ENCODE assay signal across 1 cellular context in the genomic region with DNA sequence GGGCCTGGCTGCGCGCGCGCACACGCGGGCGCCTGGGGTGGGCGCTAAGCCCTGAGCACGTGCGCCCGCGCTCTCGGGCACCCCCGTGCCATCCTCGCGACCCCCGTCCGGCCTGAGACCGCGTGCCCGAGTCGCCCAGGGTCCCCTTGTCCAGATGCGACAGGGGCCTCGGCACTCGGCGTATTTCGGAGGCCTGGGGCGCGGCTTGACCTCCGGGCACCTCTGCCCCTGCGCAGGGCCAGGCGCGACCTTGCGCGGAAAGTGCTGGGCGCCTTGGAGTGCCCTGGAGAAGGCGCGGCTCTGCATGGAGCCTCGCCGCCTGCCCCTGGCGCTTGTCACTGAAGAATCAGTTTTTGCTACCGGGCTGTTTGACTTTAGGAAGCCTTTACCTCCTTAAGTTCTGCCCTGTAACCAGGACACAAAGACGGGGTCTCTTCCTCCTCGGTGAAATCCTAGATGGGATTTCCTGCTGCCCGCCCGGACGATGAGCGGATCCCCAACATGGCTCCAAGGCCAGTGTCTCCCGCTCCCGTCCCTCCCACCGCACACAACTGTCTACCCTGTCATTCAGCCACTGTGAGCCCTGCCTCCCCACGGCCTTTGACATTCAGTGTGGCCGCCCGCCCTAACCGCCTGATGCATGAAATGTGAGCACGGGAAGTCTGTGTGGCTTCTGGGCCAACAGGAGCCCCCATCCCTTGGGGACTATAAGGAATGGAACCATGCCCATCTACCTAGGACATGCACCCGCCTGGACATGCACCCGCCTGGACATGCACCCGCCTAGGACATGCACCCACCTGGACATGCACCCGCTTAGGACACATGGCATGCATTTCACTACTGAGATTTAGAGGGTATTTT.
TF ChIP-seq lines count a peak whose summit lies in the region.

No MANE protein-coding gene starts in this region.

TF ChIP-seq in HepG2, 621 proteins besides CTCF, POLR2A, EP300 and RAD21 (continued from another document and continues in another):
- TF ChIP-seq, protein P1, sequence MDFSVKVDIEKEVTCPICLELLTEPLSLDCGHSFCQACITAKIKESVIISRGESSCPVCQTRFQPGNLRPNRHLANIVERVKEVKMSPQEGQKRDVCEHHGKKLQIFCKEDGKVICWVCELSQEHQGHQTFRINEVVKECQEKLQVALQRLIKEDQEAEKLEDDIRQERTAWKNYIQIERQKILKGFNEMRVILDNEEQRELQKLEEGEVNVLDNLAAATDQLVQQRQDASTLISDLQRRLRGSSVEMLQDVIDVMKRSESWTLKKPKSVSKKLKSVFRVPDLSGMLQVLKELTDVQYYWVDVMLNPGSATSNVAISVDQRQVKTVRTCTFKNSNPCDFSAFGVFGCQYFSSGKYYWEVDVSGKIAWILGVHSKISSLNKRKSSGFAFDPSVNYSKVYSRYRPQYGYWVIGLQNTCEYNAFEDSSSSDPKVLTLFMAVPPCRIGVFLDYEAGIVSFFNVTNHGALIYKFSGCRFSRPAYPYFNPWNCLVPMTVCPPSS (IDR thresholded peaks at IDR 0.05), result no peak
- TF ChIP-seq, protein P2, sequence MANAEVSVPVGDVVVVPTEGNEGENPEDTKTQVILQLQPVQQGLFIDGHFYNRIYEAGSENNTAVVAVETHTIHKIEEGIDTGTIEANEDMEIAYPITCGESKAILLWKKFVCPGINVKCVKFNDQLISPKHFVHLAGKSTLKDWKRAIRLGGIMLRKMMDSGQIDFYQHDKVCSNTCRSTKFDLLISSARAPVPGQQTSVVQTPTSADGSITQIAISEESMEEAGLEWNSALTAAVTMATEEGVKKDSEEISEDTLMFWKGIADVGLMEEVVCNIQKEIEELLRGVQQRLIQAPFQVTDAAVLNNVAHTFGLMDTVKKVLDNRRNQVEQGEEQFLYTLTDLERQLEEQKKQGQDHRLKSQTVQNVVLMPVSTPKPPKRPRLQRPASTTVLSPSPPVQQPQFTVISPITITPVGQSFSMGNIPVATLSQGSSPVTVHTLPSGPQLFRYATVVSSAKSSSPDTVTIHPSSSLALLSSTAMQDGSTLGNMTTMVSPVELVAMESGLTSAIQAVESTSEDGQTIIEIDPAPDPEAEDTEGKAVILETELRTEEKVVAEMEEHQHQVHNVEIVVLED (CRISPR knock-in tag; IDR thresholded peaks at IDR 0.05; ENCODE audit: borderline replicate concordance), result no peak
- TF ChIP-seq KDM5A (IDR thresholded peaks at IDR 0.05; ENCODE audit: borderline replicate concordance, low read length) (no peak), NR2F2 (IDR thresholded peaks at IDR 0.05; ENCODE audit: borderline replicate concordance, low read depth) (no peak), ZNF7 (CRISPR knock-in tag; IDR thresholded peaks at IDR 0.05) (no peak), ZNF337 (CRISPR knock-in tag; IDR thresholded peaks at IDR 0.05; ENCODE audit: borderline replicate concordance, low read depth) (no peak), TBX2 (CRISPR knock-in tag; IDR thresholded peaks at IDR 0.05; ENCODE audit: borderline replicate concordance) (0 out of 2 replicates have a peak, but pooled peaks have one; percentile 4), ZNF724P (CRISPR knock-in tag; IDR thresholded peaks at IDR 0.05; ENCODE audit: borderline replicate concordance) (0 out of 2 replicates have a peak, but pooled peaks have one; percentile 38), ZNF431 (CRISPR knock-in tag; IDR thresholded peaks at IDR 0.05; ENCODE audit: borderline replicate concordance, low read depth) (no peak), KDM2A (CRISPR knock-in tag; IDR thresholded peaks at IDR 0.05; ENCODE audit: borderline replicate concordance, low read depth) (0 out of 2 replicates have a peak, but pooled peaks have one; percentile 5), ZC3H13 (CRISPR knock-in tag; IDR thresholded peaks at IDR 0.05) (no peak), SYNCRIP (IDR thresholded peaks at IDR 0.05; ENCODE audit: insufficient read depth, low read depth, low read length) (no peak), ZBTB3 (CRISPR knock-in tag; IDR thresholded peaks at IDR 0.05; ENCODE audit: borderline replicate concordance, low read depth) (no peak), ZNF230 (CRISPR knock-in tag; IDR thresholded peaks at IDR 0.05) (0 out of 2 replicates have a peak, but pooled peaks have one; percentile 24), CHD4 (IDR thresholded peaks at IDR 0.05; ENCODE audit: borderline replicate concordance, low read length) (no peak), ZNF354B (CRISPR knock-in tag; IDR thresholded peaks at IDR 0.05) (no peak), ZNF253 (CRISPR knock-in tag; IDR thresholded peaks at IDR 0.05; ENCODE audit: borderline replicate concordance) (peak; percentile 46; the same call in 1 of the 2 replicates), SRF (IDR thresholded peaks at IDR 0.05; ENCODE audit: low read depth, low read length) (no peak), PITX1 (CRISPR knock-in tag; IDR thresholded peaks at IDR 0.05) (no peak), ZNF510 (CRISPR knock-in tag; IDR thresholded peaks at IDR 0.05; ENCODE audit: low read depth) (no peak), MYC (CRISPR knock-in tag; IDR thresholded peaks at IDR 0.05; ENCODE audit: borderline replicate concordance) (0 out of 2 replicates have a peak, but pooled peaks have one; percentile 30), ZFAT (CRISPR knock-in tag; conservative IDR thresholded peaks at IDR 0.05) (no peak), ZNF33A (CRISPR knock-in tag; IDR thresholded peaks at IDR 0.05; ENCODE audit: borderline replicate concordance) (no peak), NR2C2 (CRISPR knock-in tag; IDR thresholded peaks at IDR 0.05; ENCODE audit: borderline replicate concordance) (no peak), ZNF775 (CRISPR knock-in tag; IDR thresholded peaks at IDR 0.05; ENCODE audit: borderline replicate concordance) (no peak), MTA1 (CRISPR knock-in tag; IDR thresholded peaks at IDR 0.05; ENCODE audit: borderline replicate concordance) (peak; percentile 41; the same call in 1 of the 2 replicates), KLF12 (CRISPR knock-in tag; IDR thresholded peaks at IDR 0.05; ENCODE audit: borderline replicate concordance) (no peak), RAD51 (IDR thresholded peaks at IDR 0.05; ENCODE audit: borderline replicate concordance) (no peak), SMARCC2 (IDR thresholded peaks at IDR 0.05) (no peak)
- TF ChIP-seq, protein P3, sequence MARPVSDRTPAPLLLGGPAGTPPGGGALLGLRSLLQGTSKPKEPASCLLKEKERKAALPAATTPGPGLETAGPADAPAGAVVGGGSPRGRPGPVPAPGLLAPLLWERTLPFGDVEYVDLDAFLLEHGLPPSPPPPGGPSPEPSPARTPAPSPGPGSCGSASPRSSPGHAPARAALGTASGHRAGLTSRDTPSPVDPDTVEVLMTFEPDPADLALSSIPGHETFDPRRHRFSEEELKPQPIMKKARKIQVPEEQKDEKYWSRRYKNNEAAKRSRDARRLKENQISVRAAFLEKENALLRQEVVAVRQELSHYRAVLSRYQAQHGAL (CRISPR knock-in tag; IDR thresholded peaks at IDR 0.05; ENCODE audit: not compliant biosample characterization), result peak; percentile 9
- TF ChIP-seq, protein P4, sequence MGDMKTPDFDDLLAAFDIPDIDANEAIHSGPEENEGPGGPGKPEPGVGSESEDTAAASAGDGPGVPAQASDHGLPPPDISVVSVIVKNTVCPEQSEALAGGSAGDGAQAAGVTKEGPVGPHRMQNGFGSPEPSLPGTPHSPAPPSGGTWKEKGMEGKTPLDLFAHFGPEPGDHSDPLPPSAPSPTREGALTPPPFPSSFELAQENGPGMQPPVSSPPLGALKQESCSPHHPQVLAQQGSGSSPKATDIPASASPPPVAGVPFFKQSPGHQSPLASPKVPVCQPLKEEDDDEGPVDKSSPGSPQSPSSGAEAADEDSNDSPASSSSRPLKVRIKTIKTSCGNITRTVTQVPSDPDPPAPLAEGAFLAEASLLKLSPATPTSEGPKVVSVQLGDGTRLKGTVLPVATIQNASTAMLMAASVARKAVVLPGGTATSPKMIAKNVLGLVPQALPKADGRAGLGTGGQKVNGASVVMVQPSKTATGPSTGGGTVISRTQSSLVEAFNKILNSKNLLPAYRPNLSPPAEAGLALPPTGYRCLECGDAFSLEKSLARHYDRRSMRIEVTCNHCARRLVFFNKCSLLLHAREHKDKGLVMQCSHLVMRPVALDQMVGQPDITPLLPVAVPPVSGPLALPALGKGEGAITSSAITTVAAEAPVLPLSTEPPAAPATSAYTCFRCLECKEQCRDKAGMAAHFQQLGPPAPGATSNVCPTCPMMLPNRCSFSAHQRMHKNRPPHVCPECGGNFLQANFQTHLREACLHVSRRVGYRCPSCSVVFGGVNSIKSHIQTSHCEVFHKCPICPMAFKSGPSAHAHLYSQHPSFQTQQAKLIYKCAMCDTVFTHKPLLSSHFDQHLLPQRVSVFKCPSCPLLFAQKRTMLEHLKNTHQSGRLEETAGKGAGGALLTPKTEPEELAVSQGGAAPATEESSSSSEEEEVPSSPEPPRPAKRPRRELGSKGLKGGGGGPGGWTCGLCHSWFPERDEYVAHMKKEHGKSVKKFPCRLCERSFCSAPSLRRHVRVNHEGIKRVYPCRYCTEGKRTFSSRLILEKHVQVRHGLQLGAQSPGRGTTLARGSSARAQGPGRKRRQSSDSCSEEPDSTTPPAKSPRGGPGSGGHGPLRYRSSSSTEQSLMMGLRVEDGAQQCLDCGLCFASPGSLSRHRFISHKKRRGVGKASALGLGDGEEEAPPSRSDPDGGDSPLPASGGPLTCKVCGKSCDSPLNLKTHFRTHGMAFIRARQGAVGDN (CRISPR knock-in tag; IDR thresholded peaks at IDR 0.05), result peak; percentile 75
- TF ChIP-seq, protein P5, sequence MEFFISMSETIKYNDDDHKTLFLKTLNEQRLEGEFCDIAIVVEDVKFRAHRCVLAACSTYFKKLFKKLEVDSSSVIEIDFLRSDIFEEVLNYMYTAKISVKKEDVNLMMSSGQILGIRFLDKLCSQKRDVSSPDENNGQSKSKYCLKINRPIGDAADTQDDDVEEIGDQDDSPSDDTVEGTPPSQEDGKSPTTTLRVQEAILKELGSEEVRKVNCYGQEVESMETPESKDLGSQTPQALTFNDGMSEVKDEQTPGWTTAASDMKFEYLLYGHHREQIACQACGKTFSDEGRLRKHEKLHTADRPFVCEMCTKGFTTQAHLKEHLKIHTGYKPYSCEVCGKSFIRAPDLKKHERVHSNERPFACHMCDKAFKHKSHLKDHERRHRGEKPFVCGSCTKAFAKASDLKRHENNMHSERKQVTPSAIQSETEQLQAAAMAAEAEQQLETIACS (CRISPR knock-in tag; IDR thresholded peaks at IDR 0.05), result peak; percentile 72
- TF ChIP-seq, protein P6, sequence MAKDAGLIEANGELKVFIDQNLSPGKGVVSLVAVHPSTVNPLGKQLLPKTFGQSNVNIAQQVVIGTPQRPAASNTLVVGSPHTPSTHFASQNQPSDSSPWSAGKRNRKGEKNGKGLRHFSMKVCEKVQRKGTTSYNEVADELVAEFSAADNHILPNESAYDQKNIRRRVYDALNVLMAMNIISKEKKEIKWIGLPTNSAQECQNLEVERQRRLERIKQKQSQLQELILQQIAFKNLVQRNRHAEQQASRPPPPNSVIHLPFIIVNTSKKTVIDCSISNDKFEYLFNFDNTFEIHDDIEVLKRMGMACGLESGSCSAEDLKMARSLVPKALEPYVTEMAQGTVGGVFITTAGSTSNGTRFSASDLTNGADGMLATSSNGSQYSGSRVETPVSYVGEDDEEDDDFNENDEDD (CRISPR knock-in tag; IDR thresholded peaks at IDR 0.05; ENCODE audit: borderline replicate concordance), result peak; percentile 46; the same call in 1 of the 2 replicates
- TF ChIP-seq, protein P7, sequence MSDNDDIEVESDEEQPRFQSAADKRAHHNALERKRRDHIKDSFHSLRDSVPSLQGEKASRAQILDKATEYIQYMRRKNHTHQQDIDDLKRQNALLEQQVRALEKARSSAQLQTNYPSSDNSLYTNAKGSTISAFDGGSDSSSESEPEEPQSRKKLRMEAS (IDR thresholded peaks at IDR 0.05), result peak; percentile 65
- TF ChIP-seq, protein P8, sequence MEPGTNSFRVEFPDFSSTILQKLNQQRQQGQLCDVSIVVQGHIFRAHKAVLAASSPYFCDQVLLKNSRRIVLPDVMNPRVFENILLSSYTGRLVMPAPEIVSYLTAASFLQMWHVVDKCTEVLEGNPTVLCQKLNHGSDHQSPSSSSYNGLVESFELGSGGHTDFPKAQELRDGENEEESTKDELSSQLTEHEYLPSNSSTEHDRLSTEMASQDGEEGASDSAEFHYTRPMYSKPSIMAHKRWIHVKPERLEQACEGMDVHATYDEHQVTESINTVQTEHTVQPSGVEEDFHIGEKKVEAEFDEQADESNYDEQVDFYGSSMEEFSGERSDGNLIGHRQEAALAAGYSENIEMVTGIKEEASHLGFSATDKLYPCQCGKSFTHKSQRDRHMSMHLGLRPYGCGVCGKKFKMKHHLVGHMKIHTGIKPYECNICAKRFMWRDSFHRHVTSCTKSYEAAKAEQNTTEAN (CRISPR knock-in tag; conservative IDR thresholded peaks at IDR 0.05), result no peak
- TF ChIP-seq, protein P9, sequence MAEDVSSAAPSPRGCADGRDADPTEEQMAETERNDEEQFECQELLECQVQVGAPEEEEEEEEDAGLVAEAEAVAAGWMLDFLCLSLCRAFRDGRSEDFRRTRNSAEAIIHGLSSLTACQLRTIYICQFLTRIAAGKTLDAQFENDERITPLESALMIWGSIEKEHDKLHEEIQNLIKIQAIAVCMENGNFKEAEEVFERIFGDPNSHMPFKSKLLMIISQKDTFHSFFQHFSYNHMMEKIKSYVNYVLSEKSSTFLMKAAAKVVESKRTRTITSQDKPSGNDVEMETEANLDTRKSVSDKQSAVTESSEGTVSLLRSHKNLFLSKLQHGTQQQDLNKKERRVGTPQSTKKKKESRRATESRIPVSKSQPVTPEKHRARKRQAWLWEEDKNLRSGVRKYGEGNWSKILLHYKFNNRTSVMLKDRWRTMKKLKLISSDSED (CRISPR knock-in tag; IDR thresholded peaks at IDR 0.05), result no peak
- TF ChIP-seq, protein P10, sequence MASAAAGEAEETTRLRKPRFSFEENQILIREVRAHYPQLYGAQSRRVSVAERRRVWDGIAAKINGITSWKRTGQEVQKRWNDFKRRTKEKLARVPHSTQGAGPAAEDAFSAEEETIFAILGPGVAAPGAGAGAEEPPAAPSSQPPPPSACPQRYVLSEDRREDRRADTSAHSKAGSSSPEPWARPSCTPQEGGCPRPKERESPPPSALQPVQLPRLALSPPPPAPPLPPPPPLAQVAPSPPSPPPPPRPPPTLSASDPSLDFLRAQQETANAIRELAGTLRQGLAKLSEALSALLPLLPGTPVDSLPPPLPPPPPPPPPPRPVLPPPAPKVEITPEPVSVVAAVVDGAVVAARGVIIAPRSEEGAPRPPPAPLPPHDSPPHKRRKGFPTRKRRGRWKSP (CRISPR knock-in tag; IDR thresholded peaks at IDR 0.05), result 0 out of 2 replicates have a peak, but pooled peaks have one; percentile 32
- TF ChIP-seq, protein P11, sequence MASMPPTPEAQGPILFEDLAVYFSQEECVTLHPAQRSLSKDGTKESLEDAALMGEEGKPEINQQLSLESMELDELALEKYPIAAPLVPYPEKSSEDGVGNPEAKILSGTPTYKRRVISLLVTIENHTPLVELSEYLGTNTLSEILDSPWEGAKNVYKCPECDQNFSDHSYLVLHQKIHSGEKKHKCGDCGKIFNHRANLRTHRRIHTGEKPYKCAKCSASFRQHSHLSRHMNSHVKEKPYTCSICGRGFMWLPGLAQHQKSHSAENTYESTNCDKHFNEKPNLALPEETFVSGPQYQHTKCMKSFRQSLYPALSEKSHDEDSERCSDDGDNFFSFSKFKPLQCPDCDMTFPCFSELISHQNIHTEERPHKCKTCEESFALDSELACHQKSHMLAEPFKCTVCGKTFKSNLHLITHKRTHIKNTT (CRISPR knock-in tag; IDR thresholded peaks at IDR 0.05), result no peak
- TF ChIP-seq, protein P12, sequence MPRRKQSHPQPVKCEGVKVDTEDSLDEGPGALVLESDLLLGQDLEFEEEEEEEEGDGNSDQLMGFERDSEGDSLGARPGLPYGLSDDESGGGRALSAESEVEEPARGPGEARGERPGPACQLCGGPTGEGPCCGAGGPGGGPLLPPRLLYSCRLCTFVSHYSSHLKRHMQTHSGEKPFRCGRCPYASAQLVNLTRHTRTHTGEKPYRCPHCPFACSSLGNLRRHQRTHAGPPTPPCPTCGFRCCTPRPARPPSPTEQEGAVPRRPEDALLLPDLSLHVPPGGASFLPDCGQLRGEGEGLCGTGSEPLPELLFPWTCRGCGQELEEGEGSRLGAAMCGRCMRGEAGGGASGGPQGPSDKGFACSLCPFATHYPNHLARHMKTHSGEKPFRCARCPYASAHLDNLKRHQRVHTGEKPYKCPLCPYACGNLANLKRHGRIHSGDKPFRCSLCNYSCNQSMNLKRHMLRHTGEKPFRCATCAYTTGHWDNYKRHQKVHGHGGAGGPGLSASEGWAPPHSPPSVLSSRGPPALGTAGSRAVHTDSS (CRISPR knock-in tag; conservative IDR thresholded peaks at IDR 0.05), result no peak
